In the genomic region with DNA sequence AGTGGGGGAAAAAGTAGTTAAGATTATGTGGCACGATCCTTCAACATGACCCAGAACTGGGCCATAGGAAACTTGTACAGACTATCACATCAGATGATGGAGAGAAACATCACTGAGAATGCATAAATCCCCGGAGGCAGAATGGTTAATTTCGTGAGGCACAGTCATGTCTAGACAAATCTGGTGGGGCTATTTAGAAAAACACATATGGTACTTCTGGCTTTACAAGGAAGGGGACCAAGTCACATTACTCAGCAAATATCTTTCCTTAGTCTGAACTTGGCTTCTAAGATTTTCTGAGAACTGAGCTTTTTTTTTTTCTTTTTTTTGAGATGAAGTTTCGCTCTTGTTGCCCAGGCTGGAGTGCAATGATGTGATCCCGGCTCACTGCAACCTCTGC, we compare ENCODE assay signal across 19 cellular contexts. TPM values are rescaled to one million over a fixed set of nuclear protein-coding genes. Genes with fewer than 3 reads are reported as not detected.
DNase-seq lines count a peak whose midpoint lies in the region; ATAC-seq, FAIRE-seq and TF ChIP-seq lines count a peak whose summit lies in the region.
"Had no signal": no experiment of that assay in that cellular context is flagged by ENCODE, and none has a peak within 500 bp of the region (broad histone marks: within the 10 kb centered on the region; RNA-seq: fewer than 3 reads in every experiment).

No MANE protein-coding gene starts in this region.

- BruUV-seq in K562 (replicated peaks; lab: Mats Ljungman, UMichigan): no TSS peak

- in situ Hi-C loops in K562 (cut with MboI): no loop called here

- WGBS in K562 (ENCODE audit: insufficient coverage, low coverage, missing lambda C conversion rate): 44% methylated on average over 5 of the region's 5 CpGs
- 92 to 93% methylated on average over 5 of the region's 5 CpGs for WGBS in heart right ventricle, 2 donors
- 75 to 90% (median 81%) methylated on average over 5 of the region's 5 CpGs for WGBS in spleen, 5 donors

- H3K27ac ChIP-seq in BLaER1 treated with 17β-estradiol and CSF1 and Interleukin-3, amounts not matched to agents 10 nM and 100 nM: peak overlapping the region in 2 of 11 experiments; percentile 14 to 16; a peak in 2 of 22 replicates
- H3K27ac ChIP-seq in K562 (ENCODE audit: extremely low read depth, low read depth, low read length) (no peak overlapping the region), heart right ventricle (no peak overlapping the region), spleen (no peak overlapping the region)
- H3K27ac ChIP-seq: Peyer's patch had no signal

- H3K9me1 ChIP-seq in K562 (ENCODE audit: control insufficient read depth, insufficient read depth, low read length): no peaks in the 10 kb centered on the region

- H3K79me2 ChIP-seq in K562 (ENCODE audit: control insufficient read depth, insufficient read depth, low read length): no peaks in the 10 kb centered on the region

- intact Hi-C loops in K562 (cut with micrococcal nuclease): no loop called here
- intact Hi-C loops in heart right ventricle (cut with DNase I): loop anchor here in 5 of 10 donors (2.0 to 10.0 kb wide), 3 partner anchors 108 to 176 kb away; no protein-coding TSS in a partner anchor
- intact Hi-C loops in spleen (cut with DNase I; ENCODE audit: low total_unique reads): loop anchor here (10.0 kb wide), 1 partner anchor 88 kb away; no protein-coding TSS in a partner anchor

- H2AFZ ChIP-seq in K562 (ENCODE audit: low read depth, low read length): no peak overlapping the region

- no peaks in the 10 kb centered on the region for H3K27me3 ChIP-seq in BLaER1 treated with 17β-estradiol and CSF1 and Interleukin-3, amounts not matched to agents 10 nM and 100 nM
- H3K27me3 ChIP-seq in K562 (ENCODE audit: control insufficient read depth in 2 of 2, insufficient read depth in 2 of 2, low read length in 2 of 2) (no peaks in the 10 kb centered on the region), heart right ventricle (no peaks in the 10 kb centered on the region), spleen (replicated peaks in 1 of 7) (no peaks in the 10 kb centered on the region)
- H3K27me3 ChIP-seq: MG63, Peyer's patch had no signal

- peak overlapping the region; percentile 4 to 54 (median 33); a peak in 17 of 22 replicates for H3K4me2 ChIP-seq in BLaER1 treated with 17β-estradiol and CSF1 and Interleukin-3, amounts not matched to agents 10 nM and 100 nM
- H3K4me2 ChIP-seq in K562 (ENCODE audit: insufficient read depth, low read length): no peak overlapping the region

- no peaks in the 10 kb centered on the region for H3K9me3 ChIP-seq in BLaER1 treated with 17β-estradiol and CSF1 and Interleukin-3, amounts not matched to agents 10 nM and 100 nM (replicated peaks in 1 of 11)
- no peaks in the 10 kb centered on the region for H3K9me3 ChIP-seq in K562 (replicated peaks; ENCODE audit: control insufficient read depth, insufficient read depth, low read depth, low read length)
- H3K9me3 ChIP-seq in heart right ventricle: no peaks in the 10 kb centered on the region
- no peaks in the 10 kb centered on the region for H3K9me3 ChIP-seq in spleen
- H3K9me3 ChIP-seq: MG63, Peyer's patch had no signal

- POLR2A ChIA-PET in K562 (lab: Yijun Ruan, JAX): interaction anchor here (1.2 to 6.0 kb wide), 5 partner anchors 10 to 33 kb away, joined by 3 to 61 read pairs (median 6); no protein-coding TSS in a partner anchor

- CTCF ChIA-PET in K562 (lab: Yijun Ruan, JAX; ENCODE audit: low intra/inter-chr PET ratio): no interaction called here

- no peaks in the 10 kb centered on the region for H4K20me1 ChIP-seq in BLaER1 treated with 17β-estradiol and CSF1 and Interleukin-3, amounts not matched to agents 10 nM and 100 nM
- no peaks in the 10 kb centered on the region for H4K20me1 ChIP-seq in K562 (replicated peaks; ENCODE audit: control insufficient read depth, insufficient read depth, low read length)

- no peak for TF ChIP-seq EP300 in K562 (IDR thresholded peaks at IDR 0.05; ENCODE audit: low read length)

- no peaks in the 10 kb centered on the region for H3K36me3 ChIP-seq in BLaER1 treated with 17β-estradiol and CSF1 and Interleukin-3, amounts not matched to agents 10 nM and 100 nM
- no peaks in the 10 kb centered on the region for H3K36me3 ChIP-seq in K562 (ENCODE audit: control insufficient read depth, insufficient read depth, low read length)
- no peaks in the 10 kb centered on the region for H3K36me3 ChIP-seq in heart right ventricle
- H3K36me3 ChIP-seq in spleen: no peaks in the 10 kb centered on the region
- H3K36me3 ChIP-seq: MG63, Peyer's patch had no signal

- TF ChIP-seq POLR2A in K562 (conservative IDR thresholded peaks at IDR 0.05) (no peak), spleen (IDR thresholded peaks at IDR 0.05) (no peak)

- no peak overlapping the region for H3K9ac ChIP-seq in BLaER1 treated with 17β-estradiol and CSF1 and Interleukin-3, amounts not matched to agents 10 nM and 100 nM
- H3K9ac ChIP-seq in K562 (ENCODE audit: insufficient read depth in 1 of 2, low read depth in 2 of 2, low read length in 2 of 2): no peak overlapping the region

- ATAC-seq in K562 (no peak), heart right ventricle (no peak), GM18520 (IDR thresholded peaks at IDR 0.05; ENCODE audit: unreplicated experiment) (no peak)

- FAIRE-seq in K562 (lab: Jason Lieb, UNC): no peak

- H3K4me1 ChIP-seq in BLaER1 treated with 17β-estradiol and CSF1 and Interleukin-3, amounts not matched to agents 10 nM and 100 nM: peaks cover 14 to 58% (median 43%) of the 10 kb centered on the region in 10 experiments; a peak in 19 of 20 replicates
- no peaks in the 10 kb centered on the region; a peak in 3 of 5 replicates for H3K4me1 ChIP-seq in K562 (replicated peaks in 1 of 2; ENCODE audit: control insufficient read depth in 2 of 2, insufficient read depth in 2 of 2, low read length in 2 of 2)
- peaks cover 0 to 14% (median 6%) of the 10 kb centered on the region in 9 donors for H3K4me1 ChIP-seq in heart right ventricle
- peaks cover 0 to 13% (median 6%) of the 10 kb centered on the region in 6 donors for H3K4me1 ChIP-seq in spleen
- H3K4me1 ChIP-seq: Peyer's patch had no signal

- H3K4me3 ChIP-seq in BLaER1 treated with 17β-estradiol and CSF1 and Interleukin-3, amounts not matched to agents 10 nM and 100 nM: no peak overlapping the region
- H3K4me3 ChIP-seq in K562 (no peak overlapping the region), fibroblast of the aortic adventitia (ENCODE audit: low read depth, low read length) (no peak overlapping the region), heart right ventricle (no peak overlapping the region), spleen (no peak overlapping the region)
- H3K4me3 ChIP-seq: MG63, Peyer's patch had no signal

- DNase-seq in NCI-H2171 treated with DMSO at 0.1 percent for 48 hours (lab: John Stamatoyannopoulos, UW) (peak; percentile 63), K562 (ENCODE audit: extremely low read depth in 1 of 4, low spot score in 3 of 4) (no peak), fibroblast of the aortic adventitia (ENCODE audit: low read depth) (peak; percentile 40), heart right ventricle (no peak), spleen (no peak), pons (ENCODE audit: low spot score) (no peak)
- DNase-seq: ACHN, DMS153, EL, KBM-7, MG63, NCI-H1105, NCI-H187, NCI-H774, Peyer's patch, SIG-M5, SW 1271 had no signal

- TF ChIP-seq CTCF in K562 (IDR thresholded peaks at IDR 0.05 in 2 of 3, conservative IDR thresholded peaks at IDR 0.05 in 1 of 3; ENCODE audit: insufficient read depth in 2 of 3, low read depth in 1 of 3, low read length in 3 of 3): no peak
- TF ChIP-seq CTCF in fibroblast of the aortic adventitia (IDR thresholded peaks at IDR 0.05; ENCODE audit: insufficient read depth, low read length): no peak
- no peak for TF ChIP-seq CTCF in heart right ventricle (IDR thresholded peaks at IDR 0.05)
- no peak for TF ChIP-seq CTCF in spleen (IDR thresholded peaks at IDR 0.05 in 8 of 11, conservative IDR thresholded peaks at IDR 0.05 in 3 of 11)

- TF ChIP-seq RAD21 in K562 (CRISPR knock-in tag; conservative IDR thresholded peaks at IDR 0.05 in 1 of 2, IDR thresholded peaks at IDR 0.05 in 1 of 2): no peak

RNA-seq across cellular contexts. Expression of a gene that starts 9.2 kb away (rescaled TPM):
- total RNA-seq in K562 (2011; cell fraction: chromatin; rRNA removed; ENCODE audit: low replicate concordance): 2.3 and 3.2 TPM in 2 replicates
- 2.8 TPM in 2 replicates for total RNA-seq in K562 (2011; cell fraction: nucleolus; rRNA removed)
- total RNA-seq in K562 (2011; cell fraction: nucleoplasm; rRNA removed): 4.1 and 4.2 TPM in 2 replicates
- 40.7 and 76.9 TPM in 2 replicates for total RNA-seq in K562 (2014; rRNA removed)
- total RNA-seq in K562 (2014; rRNA removed; fragmentation: Illumina TruSeq; extraction: Trizol): 41.3 and 45.7 TPM in 2 replicates
- 19.4 and 21.8 TPM in 2 replicates for total RNA-seq in K562 (2015; rRNA removed; fragmentation: Illumina TruSeq; extraction: Trizol)
- 5.1 and 5.9 TPM in 2 replicates for total RNA-seq in K562 (2021)
- polyA plus RNA-seq in K562 (2011; rRNA removed): 26.3 and 27.6 TPM in 2 replicates
- 3.9 and 8.7 TPM in 2 replicates for polyA plus RNA-seq in K562 (2011; cell fraction: cytosol; rRNA removed)
- polyA plus RNA-seq in K562 (2011; cell fraction: nucleus; rRNA removed): 2.2 and 6.0 TPM in 2 replicates
- polyA plus RNA-seq in K562 (2012): 9.1 and 25.6 TPM in 2 replicates
- polyA plus RNA-seq in K562 (2014; fragmentation: Illumina TruSeq; extraction: Trizol): 17.6 and 18.9 TPM in 2 replicates
- polyA plus RNA-seq in K562 (2014; fragmentation: Nextera tagmentation; extraction: Ambion mirVana): 10 to 100 TPM; 20.4 to 25.8 TPM
- 13.2 and 27.2 TPM in 2 replicates for polyA plus RNA-seq in K562 (2014; rRNA removed)
- polyA minus RNA-seq in K562 (2011; rRNA and poly(A)+ RNA removed): 6.5 and 7.8 TPM in 2 replicates
- 9.1 and 15.2 TPM in 2 replicates for polyA minus RNA-seq in K562 (2011; cell fraction: cytosol; rRNA and poly(A)+ RNA removed)
- polyA minus RNA-seq in K562 (2011; cell fraction: nucleus; rRNA and poly(A)+ RNA removed): 0.67 and 3.4 TPM in 2 replicates
- total RNA-seq in fibroblast of the aortic adventitia (ENCODE audit: low replicate concordance): 1.9 and 2.0 TPM in 2 replicates
- 1 to 10 TPM; 2.1 to 6.3 (median 3.2) TPM for total RNA-seq in heart right ventricle
- polyA plus RNA-seq in heart right ventricle: 1 to 10 TPM; 4.5 to 8.6 TPM
- total RNA-seq in spleen: 1 to 10 TPM in 6 of 7 donors, under 1 TPM in 1; 0.67 to 2.6 (median 1.2) TPM
- polyA plus RNA-seq in spleen: 1 to 10 TPM; 1.9 to 2.6 (median 2.4) TPM

RNA-seq across cellular contexts. Expression of a gene that starts 30.8 kb away (rescaled TPM):
- 154 and 372 TPM in 2 replicates for total RNA-seq in K562 (2011; cell fraction: chromatin; rRNA removed; ENCODE audit: low replicate concordance)
- total RNA-seq in K562 (2011; cell fraction: nucleolus; rRNA removed): 64.2 and 82.1 TPM in 2 replicates
- 125 and 165 TPM in 2 replicates for total RNA-seq in K562 (2011; cell fraction: nucleoplasm; rRNA removed)
- total RNA-seq in K562 (2014; rRNA removed): 27.2 and 27.8 TPM in 2 replicates
- 29.9 and 36.1 TPM in 2 replicates for total RNA-seq in K562 (2014; rRNA removed; fragmentation: Illumina TruSeq; extraction: Trizol)
- total RNA-seq in K562 (2015; rRNA removed; fragmentation: Illumina TruSeq; extraction: Trizol): 24.5 and 29.1 TPM in 2 replicates
- total RNA-seq in K562 (2021): 72.1 and 80.2 TPM in 2 replicates
- polyA plus RNA-seq in K562 (2011; rRNA removed): 11.9 and 16.4 TPM in 2 replicates
- 9.5 and 13.0 TPM in 2 replicates for polyA plus RNA-seq in K562 (2011; cell fraction: cytosol; rRNA removed)
- 46.3 and 63.2 TPM in 2 replicates for polyA plus RNA-seq in K562 (2011; cell fraction: nucleus; rRNA removed)
- polyA plus RNA-seq in K562 (2012): 54.0 and 72.6 TPM in 2 replicates
- polyA plus RNA-seq in K562 (2014; fragmentation: Illumina TruSeq; extraction: Trizol): 87.5 and 87.6 TPM in 2 replicates
- polyA plus RNA-seq in K562 (2014; fragmentation: Nextera tagmentation; extraction: Ambion mirVana): 10 to 100 TPM in 1 of 2 experiments, 1 to 10 TPM in 1; 5.7 to 13.1 TPM
- 31.9 and 34.6 TPM in 2 replicates for polyA plus RNA-seq in K562 (2014; rRNA removed)
- polyA minus RNA-seq in K562 (2011; rRNA and poly(A)+ RNA removed): 52.8 and 75.1 TPM in 2 replicates
- 38.6 and 44.5 TPM in 2 replicates for polyA minus RNA-seq in K562 (2011; cell fraction: cytosol; rRNA and poly(A)+ RNA removed)
- polyA minus RNA-seq in K562 (2011; cell fraction: nucleus; rRNA and poly(A)+ RNA removed): 32.0 and 67.9 TPM in 2 replicates
- 20.5 and 24.3 TPM in 2 replicates for total RNA-seq in fibroblast of the aortic adventitia (ENCODE audit: low replicate concordance)
- 10 to 100 TPM; 24.1 to 34.4 (median 28.1) TPM for total RNA-seq in heart right ventricle
- polyA plus RNA-seq in heart right ventricle: 10 to 100 TPM; 11.2 to 12.4 TPM
- total RNA-seq in spleen: 10 to 100 TPM; 54.1 to 75.9 (median 63.0) TPM
- polyA plus RNA-seq in spleen: 10 to 100 TPM in 1 of 3 donors, 1 to 10 TPM in 2; 8.0 to 14.1 (median 9.3) TPM

RNA-seq across cellular contexts. Expression of a gene that starts 58.1 kb away (rescaled TPM):
- total RNA-seq in K562 (2011; cell fraction: chromatin; rRNA removed; ENCODE audit: low replicate concordance): 0.16 TPM in 1 of 2 replicates, not detected in the other
- 0.50 TPM in 1 of 2 replicates, not detected in the other for total RNA-seq in K562 (2011; cell fraction: nucleolus; rRNA removed)
- total RNA-seq in K562 (2011; cell fraction: nucleoplasm; rRNA removed): 0.31 TPM in 1 of 2 replicates, not detected in the other
- total RNA-seq in K562 (2014; rRNA removed) (0.04 TPM in 1 of 2 replicates, not detected in the other), K562 (2014; rRNA removed; fragmentation: Illumina TruSeq; extraction: Trizol) (not detected in 2 replicates), K562 (2015; rRNA removed; fragmentation: Illumina TruSeq; extraction: Trizol) (not detected in 2 replicates), K562 (2021) (0.18 and 0.24 TPM in 2 replicates), fibroblast of the aortic adventitia (ENCODE audit: low replicate concordance) (41.0 and 114 TPM in 2 replicates), heart right ventricle (100 to 1,000 TPM in 2 of 10 donors, 10 to 100 TPM in 8; 43.4 to 115 (median 59.9) TPM), spleen (10 to 100 TPM; 21.4 to 89.1 (median 62.0) TPM)
- polyA plus RNA-seq in K562 (2011; rRNA removed) (0.14 and 0.43 TPM in 2 replicates), K562 (2014; fragmentation: Illumina TruSeq; extraction: Trizol) (not detected in 2 replicates), K562 (2014; fragmentation: Nextera tagmentation; extraction: Ambion mirVana) (not detected), K562 (2014; rRNA removed) (not detected in 2 replicates), heart right ventricle (10 to 100 TPM; 27.0 to 52.9 TPM), spleen (10 to 100 TPM in 1 of 3 donors, 1 to 10 TPM in 2; 7.2 to 16.3 (median 9.6) TPM)
- 0.09 and 0.63 TPM in 2 replicates for polyA plus RNA-seq in K562 (2011; cell fraction: cytosol; rRNA removed)
- polyA plus RNA-seq in K562 (2011; cell fraction: nucleus; rRNA removed): 0.10 and 0.20 TPM in 2 replicates
- 0.04 and 0.48 TPM in 2 replicates for polyA plus RNA-seq in K562 (2012)
- polyA minus RNA-seq in K562 (2011; rRNA and poly(A)+ RNA removed): 0.11 and 0.27 TPM in 2 replicates
- polyA minus RNA-seq in K562 (2011; cell fraction: cytosol; rRNA and poly(A)+ RNA removed): not detected in 2 replicates
- 0.56 TPM in 1 of 2 replicates, not detected in the other for polyA minus RNA-seq in K562 (2011; cell fraction: nucleus; rRNA and poly(A)+ RNA removed)

Comparison
In these comparisons a context has a peak if more than half of its experiments do, and no peak if none do; other contexts are left out.
1. DNase-seq: peak in NCI-H2171 treated with DMSO at 0.1 percent for 48 hours (single experiment) and fibroblast of the aortic adventitia (single experiment); none in K562 (0 of 4), heart right ventricle (0 of 2), spleen (single experiment) and pons (single experiment).
2. RNA of a gene that starts 58.1 kb away (total RNA-seq): 21.4 to 89.1 TPM in spleen, 43.4 to 115 TPM in heart right ventricle and 41.0 to 114 TPM in fibroblast of the aortic adventitia; 0.04 to 0.50 TPM in K562; every median in the first group is over 10 times any median in the second.